ENCODE assay signal across 19 cellular contexts in the genomic region with DNA sequence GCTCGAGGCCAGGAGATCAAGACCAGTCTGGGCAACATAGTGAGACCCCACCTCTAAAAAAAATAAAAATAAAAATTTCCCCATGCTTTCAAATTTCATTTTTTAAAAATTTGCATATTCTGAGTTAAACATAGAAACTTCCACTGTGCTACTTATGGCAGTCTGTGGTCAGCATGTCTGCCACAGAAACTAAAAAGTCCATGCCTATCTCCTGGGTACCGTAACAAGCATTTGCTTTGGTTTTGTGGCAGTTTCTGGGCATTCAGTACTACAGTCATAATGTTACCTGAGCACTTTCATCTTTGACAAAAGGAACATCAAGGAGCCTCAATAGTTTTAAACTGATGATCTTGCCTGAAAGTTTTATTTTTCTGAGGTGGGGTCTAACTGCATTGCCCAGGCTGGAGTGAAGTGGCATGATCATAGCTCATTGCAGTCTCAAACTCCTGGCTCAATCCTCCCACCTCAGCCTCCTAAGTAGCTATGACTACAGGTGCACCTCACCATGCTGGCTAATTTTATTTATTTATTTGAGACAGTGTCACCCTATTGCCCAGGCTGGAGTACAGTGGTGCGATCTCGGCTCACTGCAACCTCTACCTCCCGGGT. TPM values are rescaled to one million over a fixed set of nuclear protein-coding genes. Genes with fewer than 3 reads are reported as not detected.
DNase-seq lines count a peak whose midpoint lies in the region; ATAC-seq and TF ChIP-seq lines count a peak whose summit lies in the region.
"Had no signal": no experiment of that assay in that cellular context is flagged by ENCODE, and none has a peak within 500 bp of the region (broad histone marks: within the 10 kb centered on the region; RNA-seq: fewer than 3 reads in every experiment).

No MANE protein-coding gene starts in this region.

- H3K4me3 Mint-ChIP-seq in activated T-helper 1 cell treated with anti-CD3 and anti-CD28 coated beads, Interleukin-12 subunit alpha, Interleukin-12 subunit beta, Interleukin-2, Interleukin-4 antibody, amounts not matched to agents 30 ng/mL and 10 ng/mL and 1 ng/mL, durations not matched to agents 14 hours and 24 hours and 36 hours, result no peak overlapping the region
- H3K4me3 Mint-ChIP-seq: HFFc6 had no signal

- peak overlapping the region; percentile 31 for H3K27ac Mint-ChIP-seq in activated T-helper 1 cell treated with anti-CD3 and anti-CD28 coated beads, Interleukin-12 subunit alpha, Interleukin-12 subunit beta, Interleukin-2, Interleukin-4 antibody, amounts not matched to agents 30 ng/mL and 10 ng/mL and 1 ng/mL, durations not matched to agents 14 hours and 24 hours and 36 hours
- H3K27ac Mint-ChIP-seq: HFFc6 had no signal

- H3K4me1 Mint-ChIP-seq in activated T-helper 1 cell treated with anti-CD3 and anti-CD28 coated beads, Interleukin-12 subunit alpha, Interleukin-12 subunit beta, Interleukin-2, Interleukin-4 antibody, amounts not matched to agents 30 ng/mL and 10 ng/mL and 1 ng/mL, durations not matched to agents 14 hours and 24 hours and 36 hours (ENCODE audit: low read depth), result peaks cover 8% of the 10 kb centered on the region

- TF ChIP-seq CTCF in GM10266 (IDR thresholded peaks at IDR 0.05; ENCODE audit: control insufficient read depth, insufficient read depth, low read depth, missing control alignments) (no peak), HEK293 (tag by site-specific recombination; IDR thresholded peaks at IDR 0.05) (no peak)

- H3K36me3 Mint-ChIP-seq in activated T-helper 1 cell treated with anti-CD3 and anti-CD28 coated beads, Interleukin-12 subunit alpha, Interleukin-12 subunit beta, Interleukin-2, Interleukin-4 antibody, amounts not matched to agents 30 ng/mL and 10 ng/mL and 1 ng/mL, durations not matched to agents 14 hours and 24 hours and 36 hours (ENCODE audit: low read depth), result peaks cover 33% of the 10 kb centered on the region

- peaks cover 44 to 74% of the 10 kb centered on the region in 2 experiments for H3K36me3 ChIP-seq in HEK293 (ENCODE audit: control insufficient read depth in 2 of 2, insufficient read depth in 1 of 2, low read length in 2 of 2)

- DNase-seq in GM10266 (ENCODE audit: extremely low spot score) (peak; percentile 30), CD1c-positive myeloid dendritic cell (ENCODE audit: extremely low spot score) (no peak), caudate nucleus (lab: John Stamatoyannopoulos, UW) (no peak), mesenteric fat pad (ENCODE audit: low spot score) (no peak)
- DNase-seq in activated T-helper 1 cell treated with anti-CD3 and anti-CD28 coated beads, Interleukin-12 subunit alpha, Interleukin-12 subunit beta, Interleukin-2, Interleukin-4 antibody, amounts not matched to agents 30 ng/mL and 10 ng/mL and 1 ng/mL, durations not matched to agents 14 hours and 24 hours and 36 hours (ENCODE audit: low spot score), result no peak
- DNase-seq: activated CD4-positive, alpha-beta T cell treated with anti-CD3 and anti-CD28 coated beads, Interleukin-2, amount 50 U/mL, for 48 hours; activated gamma-delta T cell; AML-193; head of caudate nucleus; HFFc6; left ventricle myocardium superior; NCI-H1694 treated with DMSO at 0.1 percent for 48 hours; stimulated activated CD4-positive, alpha-beta T cell treated with anti-CD3 and anti-CD28 coated beads, Interleukin-12 subunit alpha, Interleukin-12 subunit beta, amount 100 ng/mL, for 4 hours; thyroid gland had no signal

- ATAC-seq in GM18508 (IDR thresholded peaks at IDR 0.05; ENCODE audit: insufficient read depth, unreplicated experiment) (peak; percentile 65), GM21360 (IDR thresholded peaks at IDR 0.05; ENCODE audit: unreplicated experiment) (no peak)
- ATAC-seq: left ventricle myocardium superior had no signal

- H3K27ac ChIP-seq in HEK293 (ENCODE audit: extremely low read depth, low read depth, low read length) (no peak overlapping the region), caudate nucleus (ENCODE audit: low read depth, low read length) (no peak overlapping the region)
- H3K27ac ChIP-seq: neutrophil, RWPE1, thyroid gland had no signal

- no peaks in the 10 kb centered on the region for H3K9me3 ChIP-seq in HEK293 (ENCODE audit: control insufficient read depth, insufficient read depth, low read depth, low read length)
- H3K9me3 ChIP-seq: neutrophil, thyroid gland had no signal

- no peak overlapping the region for H3K4me3 ChIP-seq in HEK293 (ENCODE audit: low read depth, low read length)
- H3K4me3 ChIP-seq: thyroid gland had no signal

- H3K4me1 ChIP-seq in HEK293 (ENCODE audit: control insufficient read depth, insufficient read depth, low read length), result no peaks in the 10 kb centered on the region
- H3K4me1 ChIP-seq: thyroid gland had no signal

- POLR2A ChIA-PET in HEK293 (lab: Yijun Ruan, JAX), result interaction anchor here (0.7 kb wide), 1 partner anchor 749 kb away, joined by 5 read pairs; no protein-coding TSS in a partner anchor

- intact Hi-C loops in activated T-helper 1 cell treated with anti-CD3 and anti-CD28 coated beads, Interleukin-12 subunit alpha, Interleukin-12 subunit beta, Interleukin-2, Interleukin-4 antibody, amounts not matched to agents 30 ng/mL and 10 ng/mL and 1 ng/mL, durations not matched to agents 14 hours and 24 hours and 36 hours (cut with micrococcal nuclease), result loop anchor here (2.0 kb wide), 1 partner anchor 14 kb away; no protein-coding TSS in a partner anchor

- H3K9me3 Mint-ChIP-seq in activated T-helper 1 cell treated with anti-CD3 and anti-CD28 coated beads, Interleukin-12 subunit alpha, Interleukin-12 subunit beta, Interleukin-2, Interleukin-4 antibody, amounts not matched to agents 30 ng/mL and 10 ng/mL and 1 ng/mL, durations not matched to agents 14 hours and 24 hours and 36 hours, result no peaks in the 10 kb centered on the region
- H3K9me3 Mint-ChIP-seq: HFFc6 had no signal

- no peaks in the 10 kb centered on the region for H3K27me3 Mint-ChIP-seq in activated T-helper 1 cell treated with anti-CD3 and anti-CD28 coated beads, Interleukin-12 subunit alpha, Interleukin-12 subunit beta, Interleukin-2, Interleukin-4 antibody, amounts not matched to agents 30 ng/mL and 10 ng/mL and 1 ng/mL, durations not matched to agents 14 hours and 24 hours and 36 hours (ENCODE audit: insufficient read depth)

- CTCF ChIA-PET in HEK293 (lab: Yijun Ruan, JAX), result interaction anchor here (2.7 kb wide), 1 partner anchor 120 kb away, joined by 14 read pairs; no protein-coding TSS in a partner anchor

TF ChIP-seq in HEK293, 187 proteins besides CTCF, POLR2A, EP300 and RAD21:
- TF ChIP-seq ZNF16 (tag by site-specific recombination; IDR thresholded peaks at IDR 0.05; ENCODE audit: low read depth), result no peak
- peak; percentile 27; the same call in 1 of the 2 replicates for TF ChIP-seq ZNF121 (tag by site-specific recombination; IDR thresholded peaks at IDR 0.05)

RNA-seq across cellular contexts. Expression of a gene that starts 13.2 kb away (rescaled TPM):
- total RNA-seq in activated T-helper 1 cell treated with anti-CD3 and anti-CD28 coated beads, Interleukin-12 subunit alpha, Interleukin-12 subunit beta, Interleukin-2, Interleukin-4 antibody, amounts not matched to agents 30 ng/mL and 10 ng/mL and 1 ng/mL, durations not matched to agents 14 hours and 24 hours and 36 hours, result 0.44 and 0.71 TPM in 2 replicates
- 1.4 TPM for total RNA-seq in mesenteric fat pad

RNA-seq across cellular contexts. Expression of a gene that starts 39.0 kb away (rescaled TPM):
- total RNA-seq in activated T-helper 1 cell treated with anti-CD3 and anti-CD28 coated beads, Interleukin-12 subunit alpha, Interleukin-12 subunit beta, Interleukin-2, Interleukin-4 antibody, amounts not matched to agents 30 ng/mL and 10 ng/mL and 1 ng/mL, durations not matched to agents 14 hours and 24 hours and 36 hours, result 0.10 and 0.29 TPM in 2 replicates
- total RNA-seq in mesenteric fat pad, result 3.0 TPM

RNA-seq across cellular contexts. Expression of a gene that starts 57.6 kb away (rescaled TPM):
- 32.7 and 42.9 TPM in 2 replicates for total RNA-seq in activated T-helper 1 cell treated with anti-CD3 and anti-CD28 coated beads, Interleukin-12 subunit alpha, Interleukin-12 subunit beta, Interleukin-2, Interleukin-4 antibody, amounts not matched to agents 30 ng/mL and 10 ng/mL and 1 ng/mL, durations not matched to agents 14 hours and 24 hours and 36 hours
- 278 TPM for total RNA-seq in mesenteric fat pad
